25 cellular contexts compared by ENCODE assay signal in genomic region chr11:6943131-6943530, GRCh38. TPM values are rescaled to one million over a fixed set of nuclear protein-coding genes. Genes with fewer than 3 reads are reported as not detected.
A peak's percentile ranks its signal among the peaks of the same experiment; 100 is the strongest.
DNase-seq lines count a peak whose midpoint lies in the region; ATAC-seq and TF ChIP-seq lines count a peak whose summit lies in the region.
"Had no signal": no experiment of that assay in that cellular context is flagged by ENCODE, and none has a peak within 500 bp of the region (broad histone marks: within the 10 kb centered on the region; RNA-seq: fewer than 3 reads in every experiment).

No MANE protein-coding gene starts in this region.

- H3K9me3 ChIP-seq in GM23248 (ENCODE audit: low read depth) = no peaks in the 10 kb centered on the region
- no peaks in the 10 kb centered on the region for H3K9me3 ChIP-seq in psoas muscle
- H3K9me3 ChIP-seq: BE2C had no signal

- ATAC-seq in HG02623 (IDR thresholded peaks at IDR 0.05; ENCODE audit: unreplicated experiment) (no peak), HG03097 (IDR thresholded peaks at IDR 0.05; ENCODE audit: low FRiP score, unreplicated experiment) (no peak), psoas muscle (no peak)
- ATAC-seq: GM12878 had no signal

- H3K4me2 ChIP-seq in GM23248 (ENCODE audit: unreplicated experiment) = no peak overlapping the region

- no peak overlapping the region for H3K9ac ChIP-seq in GM23248

- no peaks in the 10 kb centered on the region for H4K20me1 ChIP-seq in GM23248 (ENCODE audit: insufficient read depth)

- H3K4me1 ChIP-seq in GM23248 (ENCODE audit: insufficient read depth) = no peaks in the 10 kb centered on the region
- no peaks in the 10 kb centered on the region for H3K4me1 ChIP-seq in psoas muscle
- H3K4me1 ChIP-seq: BE2C had no signal

- 84% methylated on average over 3 of the region's 3 CpGs for WGBS in GM23248 (ENCODE audit: low coverage in 1 of 2, low lambda C conversion rate in 2 of 2, missing lambda C conversion rate in 2 of 2), 2 experiments
- WGBS in psoas muscle, 3 donors = 84 to 88% (median 87%) methylated on average over 3 of the region's 3 CpGs

- no peak for TF ChIP-seq CTCF in choroid plexus epithelial cell (conservative IDR thresholded peaks at IDR 0.05; ENCODE audit: low read depth, low read length)
- TF ChIP-seq CTCF in fibroblast of the aortic adventitia (IDR thresholded peaks at IDR 0.05; ENCODE audit: insufficient read depth, low read length) = no peak
- TF ChIP-seq CTCF in psoas muscle (IDR thresholded peaks at IDR 0.05) = no peak

- no peak overlapping the region for H3K27ac ChIP-seq in GM23248
- H3K27ac ChIP-seq in psoas muscle = no peak overlapping the region
- H3K27ac ChIP-seq: RWPE1, SK-N-MC had no signal

- H2AFZ ChIP-seq in GM23248 = no peak overlapping the region

- no peaks in the 10 kb centered on the region for H3K36me3 ChIP-seq in GM23248 (ENCODE audit: low read depth)
- no peaks in the 10 kb centered on the region for H3K36me3 ChIP-seq in psoas muscle (ENCODE audit: insufficient read depth in 1 of 2, low read depth in 1 of 2)
- H3K36me3 ChIP-seq: BE2C had no signal

- no peaks in the 10 kb centered on the region for H3F3A ChIP-seq in GM23248 (ENCODE audit: insufficient read depth)

- DNase-seq in AG08396 (ENCODE audit: low spot score) = peak; percentile 10
- DNase-seq in GM23248 = peak; percentile 57
- DNase-seq in choroid plexus epithelial cell (ENCODE audit: low read depth) = peak; percentile 26
- peak; percentile 44 for DNase-seq in fibroblast of the aortic adventitia (ENCODE audit: low read depth)
- no peak for DNase-seq in NCI-H1092 treated with DMSO at 0.1 percent for 48 hours (lab: John Stamatoyannopoulos, UW)
- no peak for DNase-seq in psoas muscle
- DNase-seq: 8988T; BE2C; EL; GF-D8; KBM-7; NCI-H1105; NCI-H2029 treated with DMSO at 0.1 percent for 48 hours; NCI-H2171; NCI-H345; NCI-H524; NCI-H774; NK-92 treated with Interleukin-12 subunit alpha and Interleukin-12 subunit beta, amount 100 ng/mL, for 24 hours; SHP77 treated with DMSO at 0.1 percent for 48 hours had no signal

- in situ Hi-C loops in GM23248 (cut with MboI) = no loop called here

- intact Hi-C loops in psoas muscle (cut with DNase I) = no loop called here

- H3K9me2 ChIP-seq in GM23248 (ENCODE audit: insufficient read depth) = no peaks in the 10 kb centered on the region

- H3K27me3 ChIP-seq in GM23248 (replicated peaks; ENCODE audit: insufficient read depth) (no peaks in the 10 kb centered on the region), psoas muscle (ENCODE audit: insufficient read depth in 3 of 3, low read length in 2 of 3) (no peaks in the 10 kb centered on the region)
- H3K27me3 ChIP-seq: BE2C had no signal

- no peaks in the 10 kb centered on the region for H3K79me2 ChIP-seq in GM23248 (ENCODE audit: insufficient read depth)

- no peak overlapping the region for H3K4me3 ChIP-seq in GM23248
- H3K4me3 ChIP-seq in choroid plexus epithelial cell (ENCODE audit: low read depth, low read length) = no peak overlapping the region
- no peak overlapping the region for H3K4me3 ChIP-seq in fibroblast of the aortic adventitia (ENCODE audit: low read depth, low read length)
- H3K4me3 ChIP-seq in psoas muscle = no peak overlapping the region
- H3K4me3 ChIP-seq: GM12878, SK-N-MC had no signal

RNA-seq across cellular contexts. Expression of gene ZNF215, which starts 16.9 kb away (rescaled TPM):
- total RNA-seq in GM23248 (2014; rRNA removed; shearing (Covaris generic)) = 3.5 and 4.9 TPM in 2 replicates
- polyA plus RNA-seq in GM23248 (2016; fragmentation: Nextera tagmentation; extraction: Ambion mirVana) = 5.4 and 5.6 TPM in 2 replicates
- 1.2 and 3.5 TPM in 2 replicates for total RNA-seq in fibroblast of the aortic adventitia (ENCODE audit: low replicate concordance)
- under 1 TPM; 0.11 to 0.36 (median 0.21) TPM for total RNA-seq in psoas muscle
- under 1 TPM; 0.07 to 0.35 (median 0.23) TPM for polyA plus RNA-seq in psoas muscle

RNA-seq across cellular contexts. Expression of gene OR2D3, which starts 22.3 kb away (rescaled TPM):
- total RNA-seq in GM23248 (2014; rRNA removed; shearing (Covaris generic)) = not detected in 2 replicates
- polyA plus RNA-seq in GM23248 (2016; fragmentation: Nextera tagmentation; extraction: Ambion mirVana) (0.18 TPM in 1 of 2 replicates, not detected in the other), psoas muscle (not detected)
- total RNA-seq in fibroblast of the aortic adventitia (ENCODE audit: low replicate concordance) (not detected in 2 replicates), psoas muscle (not detected)
- total RNA-seq: GM12878, H4 had no signal

RNA-seq across cellular contexts. Expression of gene OR2D2, which starts 50.8 kb away (rescaled TPM):
- total RNA-seq in GM23248 (2014; rRNA removed; shearing (Covaris generic)) = 0.22 TPM in 1 of 2 replicates, not detected in the other
- polyA plus RNA-seq in GM23248 (2016; fragmentation: Nextera tagmentation; extraction: Ambion mirVana) (not detected in 2 replicates), psoas muscle (not detected)
- total RNA-seq in fibroblast of the aortic adventitia (ENCODE audit: low replicate concordance) (0.09 TPM in 1 of 2 replicates, not detected in the other), psoas muscle (not detected)
- total RNA-seq: GM12878, H4 had no signal
- polyA plus RNA-seq: GM12878 had no signal

Comparison
In these comparisons a context has a peak if more than half of its experiments do, and no peak if none do; other contexts are left out.
1. DNase-seq: peak in AG08396 (single experiment), GM23248 (single experiment), choroid plexus epithelial cell (single experiment) and fibroblast of the aortic adventitia (single experiment); none in NCI-H1092 treated with DMSO at 0.1 percent for 48 hours (single experiment) and psoas muscle (0 of 2).